In the genomic region with DNA sequence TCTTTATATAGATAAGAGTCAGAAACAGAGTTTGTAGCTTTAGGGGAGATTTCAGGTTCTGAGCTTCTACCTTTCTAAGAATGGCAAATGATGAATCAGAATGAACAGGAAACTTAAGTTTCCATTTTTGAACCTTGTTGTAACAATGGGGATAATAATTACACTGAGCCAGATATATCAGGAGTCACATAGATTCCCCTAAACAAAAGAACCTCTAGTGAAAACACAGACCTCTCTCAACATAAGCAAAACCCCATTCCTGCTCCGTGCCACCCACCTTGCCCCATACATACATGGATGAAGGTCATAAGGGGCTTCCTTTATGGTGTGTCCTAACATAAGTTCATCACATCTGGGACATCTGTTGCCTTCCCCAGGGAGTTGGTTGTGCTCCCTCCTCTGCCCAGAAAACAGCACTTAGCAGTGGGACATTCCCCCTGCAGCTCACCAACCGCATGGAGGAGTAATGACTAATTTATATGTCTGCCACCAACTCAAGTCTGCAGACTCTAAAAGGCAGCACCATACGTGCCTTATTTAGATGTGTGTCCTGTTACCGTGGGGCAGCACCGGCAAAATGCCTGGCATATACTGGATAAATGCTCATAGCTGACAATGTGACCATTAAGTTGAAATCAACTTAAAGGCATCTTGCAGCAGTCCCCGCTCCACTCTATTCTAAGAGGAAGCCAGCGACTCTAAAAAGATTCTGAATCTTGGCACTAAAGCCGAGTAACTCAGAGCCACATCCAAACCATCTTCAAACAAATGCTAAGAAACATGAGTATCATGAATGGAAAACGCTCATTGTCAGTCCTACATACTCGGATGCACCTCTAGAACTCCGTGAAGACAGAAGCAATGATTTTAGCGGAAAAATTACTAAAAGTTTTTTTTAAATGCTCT, we compare ENCODE assay signal across 9 cellular contexts. TPM values are rescaled to one million over a fixed set of nuclear protein-coding genes. Genes with fewer than 3 reads are reported as not detected.
DNase-seq lines count a peak whose midpoint lies in the region; ATAC-seq and TF ChIP-seq lines count a peak whose summit lies in the region.
"Had no signal": no experiment of that assay in that cellular context is flagged by ENCODE, and none has a peak within 500 bp of the region (broad histone marks: within the 10 kb centered on the region; RNA-seq: fewer than 3 reads in every experiment).

No MANE protein-coding gene starts in this region.

- H3K4me3 ChIP-seq in heart left ventricle (peak overlapping the region in 1 of 12 donors; percentile 23), testis (no peak overlapping the region), lower leg skin (ENCODE audit: low read depth, poor library complexity, severe bottlenecking) (no peak overlapping the region)

- intact Hi-C loops in heart left ventricle (cut with DNase I) = no loop called here
- intact Hi-C loops in testis (cut with DNase I; ENCODE audit: low total_unique reads) = no loop called here
- intact Hi-C loops in lower leg skin (cut with DNase I; ENCODE audit: low total_unique reads) = no loop called here

- H3K27ac ChIP-seq in heart left ventricle (peak overlapping the region in 1 of 12 donors; percentile 76), testis (no peak overlapping the region)

- peak; percentile 58 for DNase-seq in activated T-cell treated with anti-CD3 and anti-CD28 coated beads, Interleukin-2, amount 50 U/mL, for 1 hour
- DNase-seq in stimulated activated CD4-positive, alpha-beta T cell treated with anti-CD3 and anti-CD28 coated beads, Interleukin-2, amount 100 ng/mL, for 24 hours = peak; percentile 54 to 70
- DNase-seq in heart left ventricle = no peak
- DNase-seq in testis = no peak
- DNase-seq in lower leg skin (ENCODE audit: low spot score in 2 of 2) = no peak

- no peaks in the 10 kb centered on the region for H3K9me3 ChIP-seq in heart left ventricle
- H3K9me3 ChIP-seq in testis = no peaks in the 10 kb centered on the region

- WGBS in heart left ventricle, 4 donors = 83 to 90% (median 87%) methylated on average over 12 of the region's 12 CpGs
- 74 to 87% methylated on average over 12 of the region's 12 CpGs for WGBS in testis, 2 donors
- 77 to 83% methylated on average over 12 of the region's 12 CpGs for WGBS in lower leg skin, 2 donors

- peak; percentile 53 for ATAC-seq in GM18858 (IDR thresholded peaks at IDR 0.05; ENCODE audit: unreplicated experiment)
- ATAC-seq in HG03045 (IDR thresholded peaks at IDR 0.05; ENCODE audit: unreplicated experiment) = peak; percentile 39
- ATAC-seq in HG03097 (IDR thresholded peaks at IDR 0.05; ENCODE audit: low FRiP score, unreplicated experiment) = no peak
- ATAC-seq in heart left ventricle = no peak

- TF ChIP-seq CTCF in heart left ventricle (IDR thresholded peaks at IDR 0.05) (no peak), testis (IDR thresholded peaks at IDR 0.05) (no peak), lower leg skin (IDR thresholded peaks at IDR 0.05) (no peak)

- H3K4me1 ChIP-seq in heart left ventricle (peaks cover 0 to 90% (median 3%) of the 10 kb centered on the region in 12 donors), testis (no peaks in the 10 kb centered on the region)

- TF ChIP-seq POLR2A in heart left ventricle (IDR thresholded peaks at IDR 0.05) (no peak), testis (IDR thresholded peaks at IDR 0.05) (no peak), lower leg skin (IDR thresholded peaks at IDR 0.05) (no peak)

- peaks cover 0 to 4% (median 0%) of the 10 kb centered on the region in 9 donors for H3K36me3 ChIP-seq in heart left ventricle
- H3K36me3 ChIP-seq in testis (ENCODE audit: low read depth, missing control alignments) = no peaks in the 10 kb centered on the region

- H3K27me3 ChIP-seq in heart left ventricle (peaks cover 0 to 5% (median 0%) of the 10 kb centered on the region in 9 donors), testis (no peaks in the 10 kb centered on the region)

RNA-seq across cellular contexts. Expression of a gene that starts 7.9 kb away (rescaled TPM):
- total RNA-seq in heart left ventricle = 10 to 100 TPM in 2 of 9 donors, 1 to 10 TPM in 6, under 1 TPM in 1; 0.90 to 18.4 (median 2.0) TPM
- polyA plus RNA-seq in heart left ventricle = 1 to 10 TPM; 1.4 to 1.6 TPM
- 1 to 10 TPM; 1.9 to 3.5 TPM for total RNA-seq in testis
- polyA plus RNA-seq in testis (ENCODE audit: insufficient read depth, low read depth, low replicate concordance) = 9.7 TPM
- 1 to 10 TPM in 1 of 4 donors, under 1 TPM in 3; 0.42 to 3.0 (median 0.61) TPM for total RNA-seq in lower leg skin
- total RNA-seq: osteoblast had no signal

RNA-seq across cellular contexts. Expression of a gene that starts 35.3 kb away (rescaled TPM):
- total RNA-seq in heart left ventricle (1 to 10 TPM; 1.3 to 6.2 (median 3.3) TPM), testis (1 to 10 TPM; 2.4 to 3.2 TPM), lower leg skin (100 to 1,000 TPM in 1 of 4 donors, 10 to 100 TPM in 3; 55.9 to 120 (median 91.2) TPM)
- polyA plus RNA-seq in heart left ventricle (1 to 10 TPM; 1.3 to 4.2 TPM), testis (ENCODE audit: insufficient read depth, low read depth, low replicate concordance) (3.4 TPM)

RNA-seq across cellular contexts. Expression of a gene that starts 40.4 kb away (rescaled TPM):
- total RNA-seq in heart left ventricle (10 to 100 TPM in 5 of 9 donors, 1 to 10 TPM in 4; 3.6 to 32.5 (median 11.8) TPM), testis (under 1 TPM; 0.24 to 0.43 TPM), lower leg skin (under 1 TPM in 1 of 4 donors, not detected in 3; 0.06 TPM)
- polyA plus RNA-seq in heart left ventricle (10 to 100 TPM in 1 of 2 donors, 1 to 10 TPM in 1; 5.0 to 17.5 TPM), testis (ENCODE audit: insufficient read depth, low read depth, low replicate concordance) (0.70 TPM)
- total RNA-seq: osteoblast had no signal

RNA-seq across cellular contexts. Expression of a gene that starts 47.2 kb away (rescaled TPM):
- total RNA-seq in heart left ventricle = 10 to 100 TPM in 7 of 9 donors, 1 to 10 TPM in 2; 8.3 to 29.6 (median 13.2) TPM
- polyA plus RNA-seq in heart left ventricle = 1 to 10 TPM; 7.4 to 7.7 TPM
- 1 to 10 TPM; 1.7 to 3.0 TPM for total RNA-seq in testis
- polyA plus RNA-seq in testis (ENCODE audit: insufficient read depth, low read depth, low replicate concordance) = 4.2 TPM
- 10 to 100 TPM; 46.0 to 59.9 (median 53.5) TPM for total RNA-seq in lower leg skin
- total RNA-seq: osteoblast had no signal

Comparison
In these comparisons a context has a peak if more than half of its experiments do, and no peak if none do; other contexts are left out.
1. ATAC-seq: peak in GM18858 (single experiment) and HG03045 (single experiment); none in HG03097 (single experiment) and heart left ventricle (0 of 4).
2. DNase-seq: peak in activated T-cell treated with anti-CD3 and anti-CD28 coated beads, Interleukin-2, amount 50 U/mL, for 1 hour (single experiment) and stimulated activated CD4-positive, alpha-beta T cell treated with anti-CD3 and anti-CD28 coated beads, Interleukin-2, amount 100 ng/mL, for 24 hours (2 of 2); none in heart left ventricle (0 of 5), testis (single experiment) and lower leg skin (0 of 2).
3. RNA of a gene that starts 35.3 kb away (total RNA-seq): 55.9 to 120 TPM in lower leg skin; 1.3 to 6.2 TPM in heart left ventricle and 2.4 to 3.2 TPM in testis; every median in the first group is over 4 times any median in the second.